In the genomic region with DNA sequence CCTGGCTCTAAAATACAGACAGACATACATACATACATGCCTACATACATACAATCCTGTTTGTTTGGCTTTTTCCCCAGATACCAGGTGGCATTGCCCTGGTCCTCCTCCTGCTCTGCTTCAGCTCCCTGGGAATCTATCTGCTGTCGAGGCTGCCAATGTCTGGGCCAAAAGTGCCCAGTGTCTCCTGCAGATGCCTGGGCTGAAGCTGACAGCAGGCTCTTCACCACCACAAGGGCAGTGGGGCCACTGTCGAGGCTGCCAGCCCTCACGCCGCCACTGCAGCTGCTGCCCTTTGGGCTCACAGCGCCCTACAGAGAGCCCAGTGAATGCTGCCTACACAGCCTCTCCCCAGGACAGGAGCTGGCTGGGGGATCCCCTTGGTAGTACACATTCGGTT, we compare ENCODE assay signal across 1 cellular context.
TF ChIP-seq lines count a peak whose summit lies in the region.

No MANE protein-coding gene starts in this region.

TF ChIP-seq in HCT116, 20 proteins besides CTCF, POLR2A, EP300 and RAD21:
- TF ChIP-seq, protein P1, sequence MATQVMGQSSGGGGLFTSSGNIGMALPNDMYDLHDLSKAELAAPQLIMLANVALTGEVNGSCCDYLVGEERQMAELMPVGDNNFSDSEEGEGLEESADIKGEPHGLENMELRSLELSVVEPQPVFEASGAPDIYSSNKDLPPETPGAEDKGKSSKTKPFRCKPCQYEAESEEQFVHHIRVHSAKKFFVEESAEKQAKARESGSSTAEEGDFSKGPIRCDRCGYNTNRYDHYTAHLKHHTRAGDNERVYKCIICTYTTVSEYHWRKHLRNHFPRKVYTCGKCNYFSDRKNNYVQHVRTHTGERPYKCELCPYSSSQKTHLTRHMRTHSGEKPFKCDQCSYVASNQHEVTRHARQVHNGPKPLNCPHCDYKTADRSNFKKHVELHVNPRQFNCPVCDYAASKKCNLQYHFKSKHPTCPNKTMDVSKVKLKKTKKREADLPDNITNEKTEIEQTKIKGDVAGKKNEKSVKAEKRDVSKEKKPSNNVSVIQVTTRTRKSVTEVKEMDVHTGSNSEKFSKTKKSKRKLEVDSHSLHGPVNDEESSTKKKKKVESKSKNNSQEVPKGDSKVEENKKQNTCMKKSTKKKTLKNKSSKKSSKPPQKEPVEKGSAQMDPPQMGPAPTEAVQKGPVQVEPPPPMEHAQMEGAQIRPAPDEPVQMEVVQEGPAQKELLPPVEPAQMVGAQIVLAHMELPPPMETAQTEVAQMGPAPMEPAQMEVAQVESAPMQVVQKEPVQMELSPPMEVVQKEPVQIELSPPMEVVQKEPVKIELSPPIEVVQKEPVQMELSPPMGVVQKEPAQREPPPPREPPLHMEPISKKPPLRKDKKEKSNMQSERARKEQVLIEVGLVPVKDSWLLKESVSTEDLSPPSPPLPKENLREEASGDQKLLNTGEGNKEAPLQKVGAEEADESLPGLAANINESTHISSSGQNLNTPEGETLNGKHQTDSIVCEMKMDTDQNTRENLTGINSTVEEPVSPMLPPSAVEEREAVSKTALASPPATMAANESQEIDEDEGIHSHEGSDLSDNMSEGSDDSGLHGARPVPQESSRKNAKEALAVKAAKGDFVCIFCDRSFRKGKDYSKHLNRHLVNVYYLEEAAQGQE (IDR thresholded peaks at IDR 0.05; ENCODE audit: low read depth), result no peak
- no peak for TF ChIP-seq CBX3 (IDR thresholded peaks at IDR 0.05; ENCODE audit: low read depth)
- no peak for TF ChIP-seq FOSL1 (IDR thresholded peaks at IDR 0.05; ENCODE audit: low read depth)
- TF ChIP-seq, protein P2, sequence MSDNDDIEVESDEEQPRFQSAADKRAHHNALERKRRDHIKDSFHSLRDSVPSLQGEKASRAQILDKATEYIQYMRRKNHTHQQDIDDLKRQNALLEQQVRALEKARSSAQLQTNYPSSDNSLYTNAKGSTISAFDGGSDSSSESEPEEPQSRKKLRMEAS (IDR thresholded peaks at IDR 0.05), result no peak
- TF ChIP-seq EZH2 (IDR thresholded peaks at IDR 0.05), result no peak
- no peak for TF ChIP-seq SIN3A (IDR thresholded peaks at IDR 0.05; ENCODE audit: low read depth)
- no peak for TF ChIP-seq EGR1 (IDR thresholded peaks at IDR 0.05; ENCODE audit: low read depth)
- TF ChIP-seq ELF1 (IDR thresholded peaks at IDR 0.05; ENCODE audit: borderline replicate concordance, low read depth), result no peak
